Comparison of ENCODE assay signal across 9 cellular contexts in genomic region chr22:22802346-22802970, GRCh38.
DNase-seq lines count a peak whose midpoint lies in the region; ATAC-seq and TF ChIP-seq lines count a peak whose summit lies in the region.
"Had no signal": no experiment of that assay in that cellular context is flagged by ENCODE, and none has a peak within 500 bp of the region (broad histone marks: within the 10 kb centered on the region; RNA-seq: fewer than 3 reads in every experiment).

No MANE protein-coding gene starts in this region.

- H3K4me2 ChIP-seq in BLaER1 (peak overlapping the region; percentile 20), hepatocyte (no peak overlapping the region)

- H3K9me3 ChIP-seq in BLaER1 (peaks cover 4% of the 10 kb centered on the region), hepatocyte (ENCODE audit: low read depth) (no peaks in the 10 kb centered on the region)

- no peaks in the 10 kb centered on the region for H3K79me2 ChIP-seq in hepatocyte

- H3K4me1 ChIP-seq in BLaER1 = peaks cover 40% of the 10 kb centered on the region
- no peaks in the 10 kb centered on the region for H3K4me1 ChIP-seq in hepatocyte (ENCODE audit: insufficient read depth)

- H3K9me2 ChIP-seq in hepatocyte (replicated peaks; ENCODE audit: insufficient read depth) = no peaks in the 10 kb centered on the region

- TF ChIP-seq CTCF in GM12875 (IDR thresholded peaks at IDR 0.05; ENCODE audit: borderline replicate concordance, insufficient read depth, low read depth, low read length) (peak; percentile 70; the same call in 1 of the 2 replicates), hepatocyte (IDR thresholded peaks at IDR 0.05; ENCODE audit: poor library complexity) (peak; percentile 11)

- ATAC-seq in GM18517 (IDR thresholded peaks at IDR 0.05; ENCODE audit: unreplicated experiment) = no peak
- no peak for ATAC-seq in HG03095 (IDR thresholded peaks at IDR 0.05; ENCODE audit: unreplicated experiment)
- no peak for ATAC-seq in GM21447 (IDR thresholded peaks at IDR 0.05; ENCODE audit: unreplicated experiment)

- DNase-seq in SK-MEL-5 (ENCODE audit: low read depth, low spot score) (peak; percentile 65), hepatocyte (ENCODE audit: low spot score) (no peak), mucosa of gallbladder (ENCODE audit: low spot score) (no peak)
- DNase-seq: dorsolateral prefrontal cortex had no signal

- no peak overlapping the region for H2AFZ ChIP-seq in hepatocyte

- H3K36me3 ChIP-seq in BLaER1 (no peaks in the 10 kb centered on the region), hepatocyte (replicated peaks; ENCODE audit: insufficient read depth, low read depth) (no peaks in the 10 kb centered on the region)

- H3K27ac ChIP-seq in BLaER1 (no peak overlapping the region), hepatocyte (no peak overlapping the region)
- H3K27ac ChIP-seq: dorsolateral prefrontal cortex had no signal

- H3K4me3 ChIP-seq in BLaER1 (no peak overlapping the region), GM12875 (ENCODE audit: low read depth, low read length) (no peak overlapping the region), hepatocyte (no peak overlapping the region)
- H3K4me3 ChIP-seq: dorsolateral prefrontal cortex had no signal

- WGBS in hepatocyte (ENCODE audit: low lambda C conversion rate, missing lambda C conversion rate) = 84% methylated on average over 5 of the region's 5 CpGs

- no peaks in the 10 kb centered on the region for H4K20me1 ChIP-seq in BLaER1
- H4K20me1 ChIP-seq in hepatocyte (ENCODE audit: insufficient read depth, poor library complexity, severe bottlenecking) = no peaks in the 10 kb centered on the region

- in situ Hi-C loops in SK-MEL-5 (cut with HindIII; ENCODE audit: low pct_unique_long_range_greater_than_20kb, low sequenced_read_pairs) = no loop called here

- no peaks in the 10 kb centered on the region for H3K27me3 ChIP-seq in BLaER1
- H3K27me3 ChIP-seq in hepatocyte = peaks cover 3% of the 10 kb centered on the region

- H3K9ac ChIP-seq in BLaER1 = no peak overlapping the region
